In genomic region chr9:97983524-97984187, GRCh38 we compare ENCODE assay signal across 8 cellular contexts. TPM values are rescaled to one million over a fixed set of nuclear protein-coding genes. Genes with fewer than 3 reads are reported as not detected.
DNase-seq lines count a peak whose midpoint lies in the region; ATAC-seq and TF ChIP-seq lines count a peak whose summit lies in the region.

No MANE protein-coding gene starts in this region.

- H3K36me3 ChIP-seq in HEK293 (ENCODE audit: control insufficient read depth in 2 of 2, insufficient read depth in 1 of 2, low read length in 2 of 2): no peaks in the 10 kb centered on the region

- H3K9me3 Mint-ChIP-seq in activated T-helper 17 cell treated with anti-CD3 and anti-CD28 coated beads, Interleukin-2, amount 50 U/mL, for 72 hours: no peaks in the 10 kb centered on the region
- no peaks in the 10 kb centered on the region for H3K9me3 Mint-ChIP-seq in nephron progenitor cell
- H3K9me3 Mint-ChIP-seq in stimulated activated naive CD8-positive, alpha-beta T cell treated with anti-CD3 and anti-CD28 coated beads, Interleukin-15, Interleukin-2, amounts not matched to agents 100 ng/mL and 50 ng/mL, for 24 hours: no peaks in the 10 kb centered on the region

- peaks cover 27% of the 10 kb centered on the region for H3K4me1 Mint-ChIP-seq in activated T-helper 17 cell treated with anti-CD3 and anti-CD28 coated beads, Interleukin-2, amount 50 U/mL, for 72 hours
- peaks cover 53% of the 10 kb centered on the region for H3K4me1 Mint-ChIP-seq in nephron progenitor cell
- peaks cover 51% of the 10 kb centered on the region for H3K4me1 Mint-ChIP-seq in stimulated activated naive CD8-positive, alpha-beta T cell treated with anti-CD3 and anti-CD28 coated beads, Interleukin-15, Interleukin-2, amounts not matched to agents 100 ng/mL and 50 ng/mL, for 24 hours (ENCODE audit: low read depth)

- no peaks in the 10 kb centered on the region for H3K9me3 ChIP-seq in HEK293 (ENCODE audit: control insufficient read depth, insufficient read depth, low read depth, low read length)

- CTCF ChIA-PET in HEK293 (lab: Yijun Ruan, JAX): interaction anchor here (0.6 to 1.3 kb wide), 6 partner anchors 8 to 276 kb away, joined by 3 to 4 read pairs (median 3); no protein-coding TSS in a partner anchor

- DNase-seq in NCI-H460 (ENCODE audit: extremely low read depth, low read depth) (peak; percentile 5), fibroblast of peridontal ligament (ENCODE audit: extremely low read depth) (peak; percentile 18), nephron progenitor cell (peak; percentile 57), DMS79 (lab: John Stamatoyannopoulos, UW) (no peak)

- ATAC-seq in activated T-helper 17 cell treated with anti-CD3 and anti-CD28 coated beads, Interleukin-2, amount 50 U/mL, for 72 hours (replicated peaks): peak; percentile 13

- no peaks in the 10 kb centered on the region for H3K27me3 Mint-ChIP-seq in activated T-helper 17 cell treated with anti-CD3 and anti-CD28 coated beads, Interleukin-2, amount 50 U/mL, for 72 hours
- H3K27me3 Mint-ChIP-seq in nephron progenitor cell (ENCODE audit: low read depth, poor library complexity): peaks cover 12% of the 10 kb centered on the region
- H3K27me3 Mint-ChIP-seq in stimulated activated naive CD8-positive, alpha-beta T cell treated with anti-CD3 and anti-CD28 coated beads, Interleukin-15, Interleukin-2, amounts not matched to agents 100 ng/mL and 50 ng/mL, for 24 hours: no peaks in the 10 kb centered on the region

- TF ChIP-seq CTCF in HEK293 (tag by site-specific recombination; IDR thresholded peaks at IDR 0.05) (no peak), nephron progenitor cell (IDR thresholded peaks at IDR 0.05) (no peak)

- H3K4me1 ChIP-seq in HEK293 (ENCODE audit: control insufficient read depth, insufficient read depth, low read length): peaks cover 9% of the 10 kb centered on the region

- no peak overlapping the region for H3K27ac Mint-ChIP-seq in activated T-helper 17 cell treated with anti-CD3 and anti-CD28 coated beads, Interleukin-2, amount 50 U/mL, for 72 hours
- H3K27ac Mint-ChIP-seq in nephron progenitor cell: no peak overlapping the region
- H3K27ac Mint-ChIP-seq in stimulated activated naive CD8-positive, alpha-beta T cell treated with anti-CD3 and anti-CD28 coated beads, Interleukin-15, Interleukin-2, amounts not matched to agents 100 ng/mL and 50 ng/mL, for 24 hours: peak overlapping the region; percentile 84

- H3K4me3 Mint-ChIP-seq in activated T-helper 17 cell treated with anti-CD3 and anti-CD28 coated beads, Interleukin-2, amount 50 U/mL, for 72 hours: peak overlapping the region; percentile 73
- peak overlapping the region; percentile 81 for H3K4me3 Mint-ChIP-seq in nephron progenitor cell
- peak overlapping the region; percentile 80 for H3K4me3 Mint-ChIP-seq in stimulated activated naive CD8-positive, alpha-beta T cell treated with anti-CD3 and anti-CD28 coated beads, Interleukin-15, Interleukin-2, amounts not matched to agents 100 ng/mL and 50 ng/mL, for 24 hours

- H3K4me3 ChIP-seq in GM08714 (ENCODE audit: low read length) (peak overlapping the region; percentile 85), HEK293 (ENCODE audit: low read depth, low read length) (peak overlapping the region; percentile 93)

- peak overlapping the region; percentile 100 for H3K27ac ChIP-seq in HEK293 (ENCODE audit: extremely low read depth, low read depth, low read length)

- H3K36me3 Mint-ChIP-seq in activated T-helper 17 cell treated with anti-CD3 and anti-CD28 coated beads, Interleukin-2, amount 50 U/mL, for 72 hours (ENCODE audit: low read depth): peaks cover 26% of the 10 kb centered on the region
- no peaks in the 10 kb centered on the region for H3K36me3 Mint-ChIP-seq in nephron progenitor cell (ENCODE audit: low read depth)
- H3K36me3 Mint-ChIP-seq in stimulated activated naive CD8-positive, alpha-beta T cell treated with anti-CD3 and anti-CD28 coated beads, Interleukin-15, Interleukin-2, amounts not matched to agents 100 ng/mL and 50 ng/mL, for 24 hours (ENCODE audit: low read depth): peaks cover 32% of the 10 kb centered on the region

- POLR2A ChIA-PET in HEK293 (lab: Yijun Ruan, JAX): interaction anchor here (0.6 to 4.3 kb wide), 6 partner anchors 32 to 351 kb away, joined by 3 to 41 read pairs (median 6); partner anchors contain the start of genes NANS, TRMO and TSTD2

TF ChIP-seq in HEK293, 187 proteins besides CTCF, POLR2A, EP300 and RAD21 (continues in another document):
- TF ChIP-seq ZBTB20 (tag by site-specific recombination; IDR thresholded peaks at IDR 0.05): peak; percentile 27
- no peak for TF ChIP-seq ZBTB17 (tag by site-specific recombination; IDR thresholded peaks at IDR 0.05)
- TF ChIP-seq ZNF133 (tag by site-specific recombination; IDR thresholded peaks at IDR 0.05): no peak
- TF ChIP-seq ZNF654 (tag by site-specific recombination; IDR thresholded peaks at IDR 0.05; ENCODE audit: low read depth): no peak
- peak; percentile 71 for TF ChIP-seq GLIS2 (tag by site-specific recombination; IDR thresholded peaks at IDR 0.05)
- TF ChIP-seq ZBTB8A (tag by site-specific recombination; IDR thresholded peaks at IDR 0.05): peak; percentile 54
- TF ChIP-seq ZNF335 (tag by site-specific recombination; conservative IDR thresholded peaks at IDR 0.05): 0 out of 2 replicates have a peak, but pooled peaks have one; percentile 21
- no peak for TF ChIP-seq ZEB2 (tag by site-specific recombination; IDR thresholded peaks at IDR 0.05)
- TF ChIP-seq ZNF341 (tag by site-specific recombination; IDR thresholded peaks at IDR 0.05; ENCODE audit: low read depth): peak; percentile 82
- peak; percentile 96 for TF ChIP-seq ZNF398 (tag by site-specific recombination; IDR thresholded peaks at IDR 0.05)
- peak; percentile 74 for TF ChIP-seq ZBTB26 (tag by site-specific recombination; optimal IDR thresholded peaks at IDR 0.05)
- no peak for TF ChIP-seq ZNF776 (tag by site-specific recombination; IDR thresholded peaks at IDR 0.05; ENCODE audit: borderline replicate concordance)
- TF ChIP-seq, protein P1, sequence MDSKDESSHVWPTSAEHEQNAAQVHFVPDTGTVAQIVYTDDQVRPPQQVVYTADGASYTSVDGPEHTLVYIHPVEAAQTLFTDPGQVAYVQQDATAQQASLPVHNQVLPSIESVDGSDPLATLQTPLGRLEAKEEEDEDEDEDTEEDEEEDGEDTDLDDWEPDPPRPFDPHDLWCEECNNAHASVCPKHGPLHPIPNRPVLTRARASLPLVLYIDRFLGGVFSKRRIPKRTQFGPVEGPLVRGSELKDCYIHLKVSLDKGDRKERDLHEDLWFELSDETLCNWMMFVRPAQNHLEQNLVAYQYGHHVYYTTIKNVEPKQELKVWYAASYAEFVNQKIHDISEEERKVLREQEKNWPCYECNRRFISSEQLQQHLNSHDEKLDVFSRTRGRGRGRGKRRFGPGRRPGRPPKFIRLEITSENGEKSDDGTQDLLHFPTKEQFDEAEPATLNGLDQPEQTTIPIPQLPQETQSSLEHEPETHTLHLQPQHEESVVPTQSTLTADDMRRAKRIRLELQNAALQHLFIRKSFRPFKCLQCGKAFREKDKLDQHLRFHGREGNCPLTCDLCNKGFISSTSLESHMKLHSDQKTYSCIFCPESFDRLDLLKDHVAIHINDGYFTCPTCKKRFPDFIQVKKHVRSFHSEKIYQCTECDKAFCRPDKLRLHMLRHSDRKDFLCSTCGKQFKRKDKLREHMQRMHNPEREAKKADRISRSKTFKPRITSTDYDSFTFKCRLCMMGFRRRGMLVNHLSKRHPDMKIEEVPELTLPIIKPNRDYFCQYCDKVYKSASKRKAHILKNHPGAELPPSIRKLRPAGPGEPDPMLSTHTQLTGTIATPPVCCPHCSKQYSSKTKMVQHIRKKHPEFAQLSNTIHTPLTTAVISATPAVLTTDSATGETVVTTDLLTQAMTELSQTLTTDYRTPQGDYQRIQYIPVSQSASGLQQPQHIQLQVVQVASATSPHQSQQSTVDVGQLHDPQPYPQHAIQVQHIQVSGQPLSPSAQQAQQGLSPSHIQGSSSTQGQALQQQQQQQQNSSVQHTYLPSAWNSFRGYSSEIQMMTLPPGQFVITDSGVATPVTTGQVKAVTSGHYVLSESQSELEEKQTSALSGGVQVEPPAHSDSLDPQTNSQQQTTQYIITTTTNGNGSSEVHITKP (tag by site-specific recombination; IDR thresholded peaks at IDR 0.05): 0 out of 2 replicates have a peak, but pooled peaks have one; percentile 9
- TF ChIP-seq ZIC2 (tag by site-specific recombination; IDR thresholded peaks at IDR 0.05): 0 out of 2 replicates have a peak, but pooled peaks have one; percentile 25

RNA-seq across cellular contexts. Expression of gene ANP32B, which starts 0.5 kb away (rescaled TPM):
- 34.6 and 72.5 TPM in 2 replicates for total RNA-seq in NCI-H460 (2014; rRNA removed; shearing (Covaris generic))
- 15.5 and 18.4 TPM in 2 replicates for polyA plus RNA-seq in NCI-H460 (2014; cell fraction: nucleus; rRNA removed)
- 100 to 1,000 TPM; 182 to 257 TPM for total RNA-seq in activated T-helper 17 cell treated with anti-CD3 and anti-CD28 coated beads, Interleukin-2, amount 50 U/mL, for 72 hours

RNA-seq across cellular contexts. Expression of gene HEMGN, which starts 45.7 kb away (rescaled TPM):
- not detected in 2 replicates for total RNA-seq in NCI-H460 (2014; rRNA removed; shearing (Covaris generic))
- not detected in 2 replicates for polyA plus RNA-seq in NCI-H460 (2014; cell fraction: nucleus; rRNA removed)
- 1 to 10 TPM in 1 of 2 donors, under 1 TPM in 1; 0.95 to 1.2 TPM for total RNA-seq in activated T-helper 17 cell treated with anti-CD3 and anti-CD28 coated beads, Interleukin-2, amount 50 U/mL, for 72 hours
